Comparison of ENCODE assay signal across 18 cellular contexts in the genomic region with DNA sequence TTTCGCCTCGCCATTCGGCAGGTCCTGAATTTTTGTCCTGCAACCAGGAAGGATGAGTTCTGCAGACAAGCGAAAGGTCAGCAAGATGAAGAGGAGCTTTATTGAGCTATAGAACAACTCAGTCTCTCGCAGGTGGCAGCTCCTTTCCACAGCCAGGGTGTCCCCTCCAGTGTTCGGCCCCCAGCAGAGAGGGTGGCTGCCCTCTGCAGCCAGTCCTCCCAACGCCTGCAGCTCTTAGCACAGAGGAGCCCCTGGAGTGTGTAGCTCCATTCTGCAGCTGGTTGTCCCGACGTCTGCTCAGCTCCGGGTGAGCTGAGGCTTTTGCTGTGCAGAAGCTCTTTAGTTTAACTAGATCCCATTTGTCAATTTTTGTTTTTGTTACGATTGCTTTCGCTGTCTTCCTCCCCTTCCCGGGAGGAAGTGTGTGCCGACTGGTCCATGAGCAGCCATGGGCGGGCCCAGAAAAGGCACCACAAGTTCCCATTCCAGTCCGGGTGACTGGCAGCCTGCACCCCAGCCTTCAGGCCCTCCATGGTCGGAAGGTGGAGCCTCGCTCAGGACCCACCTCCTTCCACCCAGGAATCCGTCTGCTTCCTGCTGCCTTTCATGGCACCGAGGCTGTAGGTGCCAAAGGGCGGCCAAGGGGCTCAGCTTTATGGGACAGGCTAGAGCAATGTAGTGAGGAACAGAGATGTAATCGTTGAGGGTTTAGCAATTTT.
"Had no signal": no experiment of that assay in that cellular context is flagged by ENCODE, and none has a peak within 500 bp of the region (broad histone marks: within the 10 kb centered on the region; RNA-seq: fewer than 3 reads in every experiment).

No MANE protein-coding gene starts in this region.

- H3K27ac Mint-ChIP-seq: natural killer cell treated with Interleukin-12 subunit alpha and Interleukin-12 subunit beta and Interleukin-15 and Interleukin-18, amount 100 ng/mL, for 72 hours had no signal

- ATAC-seq: esophagus mucosa; heart left ventricle; left lung; natural killer cell treated with Interleukin-12 subunit alpha and Interleukin-12 subunit beta and Interleukin-15 and Interleukin-18, amount 100 ng/mL, for 72 hours; psoas muscle; sciatic nerve had no signal

- H3K36me3 Mint-ChIP-seq: natural killer cell treated with Interleukin-12 subunit alpha and Interleukin-12 subunit beta and Interleukin-15 and Interleukin-18, amount 100 ng/mL, for 72 hours had no signal

- H3K4me3 ChIP-seq: heart left ventricle, left lung, lung, psoas muscle, tibial artery, upper lobe of left lung, vagina had no signal

- H3K9me3 ChIP-seq: neutrophil, psoas muscle, tibial artery, upper lobe of left lung, vagina had no signal

- H3K27me3 ChIP-seq: heart left ventricle, left lung, neutrophil, tibial artery, upper lobe of left lung, vagina had no signal

- H3K27me3 Mint-ChIP-seq: natural killer cell treated with Interleukin-12 subunit alpha and Interleukin-12 subunit beta and Interleukin-15 and Interleukin-18, amount 100 ng/mL, for 72 hours had no signal

- H3K4me3 Mint-ChIP-seq: natural killer cell treated with Interleukin-12 subunit alpha and Interleukin-12 subunit beta and Interleukin-15 and Interleukin-18, amount 100 ng/mL, for 72 hours had no signal

- H3K27ac ChIP-seq: heart left ventricle, left lung, neutrophil, psoas muscle, tibial artery, upper lobe of left lung, vagina had no signal

- H3K36me3 ChIP-seq: heart left ventricle, left lung, neutrophil, tibial artery, upper lobe of left lung, vagina had no signal

- DNase-seq: effector memory CD4-positive, alpha-beta T cell; heart left ventricle; hypothalamus; mesenchymal stem cell; midbrain; psoas muscle; retina; stimulated activated CD4-positive, alpha-beta T cell treated with anti-CD3 and anti-CD28 coated beads, Interleukin-2, amount 100 ng/mL, for 24 hours; stimulated activated naive CD4-positive, alpha-beta T cell treated with Interleukin-2 at 50 U/mL for 16 hours; tibial artery had no signal

- H3K4me1 ChIP-seq: heart left ventricle, left lung, psoas muscle, tibial artery, upper lobe of left lung, vagina had no signal
